ENCODE assay signal across 8 cellular contexts in genomic region chr5:43042176-43042625, GRCh38. TPM values are rescaled to one million over a fixed set of nuclear protein-coding genes. Genes with fewer than 3 reads are reported as not detected.
DNase-seq lines count a peak whose midpoint lies in the region; TF ChIP-seq lines count a peak whose summit lies in the region.

No MANE protein-coding gene starts in this region.

- no peaks in the 10 kb centered on the region for H3K4me1 Mint-ChIP-seq in Caco-2 (ENCODE audit: low read depth, unreplicated experiment)

- peak; percentile 74 to 80 for DNase-seq in Caco-2
- peak; percentile 60 for DNase-seq in GM20000 (ENCODE audit: low spot score)
- peak; percentile 86 for DNase-seq in HT-29 (ENCODE audit: low spot score)
- peak; percentile 93 for DNase-seq in OCI-M1 (lab: John Stamatoyannopoulos, UW)
- DNase-seq in activated T-helper 1 cell treated with anti-CD3 and anti-CD28 coated beads, Interleukin-2, amount 50 U/mL, for 16 hours (ENCODE audit: low read depth in 1 of 2, low spot score in 1 of 2) = peak; percentile 54 to 72
- DNase-seq in fibroblast of villous mesenchyme (ENCODE audit: low read depth) = peak; percentile 78
- DNase-seq in tibial artery = peak; percentile 68 to 88

- POLR2A ChIA-PET in Caco-2 (lab: Charles Lee) = interaction anchor here (1.2 to 1.8 kb wide), 4 partner anchors 23 to 133 kb away, joined by 4 to 8 read pairs (median 5); partner anchors contain the start of gene ZNF131

- H3K36me3 ChIP-seq in Caco-2 (ENCODE audit: control insufficient read depth, insufficient read depth, low read length) = no peaks in the 10 kb centered on the region
- H3K36me3 ChIP-seq in neutrophil = no peaks in the 10 kb centered on the region
- H3K36me3 ChIP-seq in tibial artery = no peaks in the 10 kb centered on the region

- H3K36me3 Mint-ChIP-seq in Caco-2 (ENCODE audit: insufficient read depth, unreplicated experiment) = peaks cover 10% of the 10 kb centered on the region

- peak; percentile 4 to 54 for TF ChIP-seq CTCF in Caco-2 (IDR thresholded peaks at IDR 0.05; ENCODE audit: insufficient read depth in 1 of 2, low read depth in 1 of 2, low read length in 1 of 2, severe bottlenecking in 1 of 2, unreplicated experiment in 1 of 2)
- TF ChIP-seq CTCF in GM20000 (IDR thresholded peaks at IDR 0.05; ENCODE audit: extremely low read depth, missing control alignments) = no peak
- no peak for TF ChIP-seq CTCF in fibroblast of villous mesenchyme (IDR thresholded peaks at IDR 0.05; ENCODE audit: insufficient read depth, low read depth, low read length)
- TF ChIP-seq CTCF in neutrophil (IDR thresholded peaks at IDR 0.05) = no peak
- TF ChIP-seq CTCF in tibial artery (IDR thresholded peaks at IDR 0.05) = peak in 1 of 2 experiments; percentile 1

- H3K27me3 Mint-ChIP-seq in Caco-2 (ENCODE audit: insufficient read depth, unreplicated experiment) = no peaks in the 10 kb centered on the region

- H3K4me1 ChIP-seq in Caco-2 (no peaks in the 10 kb centered on the region), neutrophil (ENCODE audit: control insufficient read depth in 1 of 2, insufficient read depth in 1 of 2, low read depth in 1 of 2, low read length in 1 of 2) (peaks cover 37 to 43% of the 10 kb centered on the region in 2 experiments), tibial artery (peaks cover 0 to 13% (median 2%) of the 10 kb centered on the region in 4 donors)

- peak overlapping the region; percentile 97 for H3K27ac Mint-ChIP-seq in Caco-2 (ENCODE audit: unreplicated experiment)

- BruUV-seq in Caco-2 (replicated peaks; lab: Mats Ljungman, UMichigan) = no TSS peak

- H3K9me3 Mint-ChIP-seq in Caco-2 (ENCODE audit: unreplicated experiment) = no peaks in the 10 kb centered on the region

- H3K27me3 ChIP-seq in Caco-2 (replicated peaks; ENCODE audit: control insufficient read depth, insufficient read depth, low read length) = no peaks in the 10 kb centered on the region
- H3K27me3 ChIP-seq in neutrophil = no peaks in the 10 kb centered on the region
- no peaks in the 10 kb centered on the region for H3K27me3 ChIP-seq in tibial artery

- intact Hi-C loops in Caco-2 (cut with micrococcal nuclease; ENCODE audit: unreplicated experiment) (loop anchor here (1.0 kb wide), 3 partner anchors 23 to 79 kb away; no protein-coding TSS in a partner anchor), tibial artery (cut with DNase I; ENCODE audit: low total_unique reads) (loop anchor here (2.0 to 10.0 kb wide), 4 partner anchors 23 to 127 kb away; no protein-coding TSS in a partner anchor)

- H3K9me3 ChIP-seq in Caco-2 (no peaks in the 10 kb centered on the region), neutrophil (no peaks in the 10 kb centered on the region), tibial artery (no peaks in the 10 kb centered on the region)

- H3K4me3 ChIP-seq in Caco-2 (ENCODE audit: low read depth, low read length) (peak overlapping the region; percentile 80), fibroblast of villous mesenchyme (ENCODE audit: low read depth, low read length) (peak overlapping the region; percentile 76), neutrophil (ENCODE audit: low read depth in 1 of 2, low read length in 1 of 2) (peak overlapping the region; percentile 79), tibial artery (peak overlapping the region; percentile 72 to 77)

- H3K4me3 Mint-ChIP-seq in Caco-2 (ENCODE audit: unreplicated experiment) = peak overlapping the region; percentile 86

- CTCF ChIA-PET in Caco-2 (lab: Charles Lee) = interaction anchor here (0.7 to 3.2 kb wide), 8 partner anchors 19 to 1371 kb away, joined by 3 to 28 read pairs (median 8); partner anchors contain the start of gene ZNF131

- peak overlapping the region; percentile 96 for H3K27ac ChIP-seq in neutrophil
- H3K27ac ChIP-seq in tibial artery = peak overlapping the region; percentile 98

RNA-seq across cellular contexts. Expression of gene ANXA2R, which starts 2.1 kb away (rescaled TPM):
- total RNA-seq in Caco-2 (2022) (3.1 and 4.1 TPM in 2 replicates), fibroblast of villous mesenchyme (2.9 and 3.9 TPM in 2 replicates)
- 21.1 and 22.7 TPM in 2 replicates for total RNA-seq in HT-29 (2014; rRNA removed; shearing (Covaris generic))

Comparison
In these comparisons a context has a peak if more than half of its experiments do, and no peak if none do; other contexts are left out.
1. Peak in every context shown above with its lines: DNase-seq, H3K4me3 ChIP-seq and H3K27ac ChIP-seq.
2. CTCF ChIP-seq: peak in Caco-2 (2 of 2); none in GM20000 (single experiment), fibroblast of villous mesenchyme (single experiment) and neutrophil (single experiment).